Comparison of ENCODE assay signal across 10 cellular contexts in the genomic region with DNA sequence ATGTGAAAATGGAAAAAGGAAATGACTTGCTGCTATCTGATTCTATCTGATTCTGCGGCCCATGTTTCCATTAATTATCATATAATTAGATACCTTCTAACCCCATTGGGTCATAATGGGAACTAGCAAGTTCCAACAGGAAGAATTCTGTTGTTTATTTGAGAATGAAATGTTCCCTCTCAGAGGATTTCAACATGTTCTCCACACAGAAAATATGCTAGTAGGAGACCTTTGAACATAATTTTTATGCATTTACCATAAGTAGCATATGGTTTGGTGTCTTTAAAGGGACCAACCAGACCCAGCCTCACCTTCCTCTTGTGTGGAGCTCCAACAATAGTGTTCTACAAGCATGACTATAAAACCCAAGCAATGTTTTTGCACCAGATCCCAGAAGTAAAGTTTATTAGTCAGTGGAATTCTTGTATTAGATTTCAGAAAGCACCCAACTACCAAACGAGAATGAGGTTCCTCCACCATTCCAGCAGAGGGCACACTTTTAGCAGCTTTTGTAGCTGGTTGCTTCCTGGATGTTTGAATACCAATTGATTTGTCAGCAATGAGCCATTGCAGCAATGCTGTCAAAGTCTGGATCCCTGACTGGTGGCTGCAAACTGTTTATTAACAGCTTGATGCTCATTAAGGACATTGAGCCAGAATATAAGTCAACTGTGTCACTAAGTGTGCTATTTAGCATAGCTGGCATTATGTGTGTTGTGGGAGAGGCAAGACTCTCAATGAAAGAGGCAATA.
DNase-seq lines count a peak whose midpoint lies in the region; ATAC-seq and TF ChIP-seq lines count a peak whose summit lies in the region.
"Had no signal": no experiment of that assay in that cellular context is flagged by ENCODE, and none has a peak within 500 bp of the region (broad histone marks: within the 10 kb centered on the region; RNA-seq: fewer than 3 reads in every experiment).

No MANE protein-coding gene starts in this region.

- intact Hi-C loops in left ventricle myocardium inferior (cut with micrococcal nuclease) (no loop called here), left ventricle myocardium superior (cut with micrococcal nuclease) (no loop called here), IMR-90 (cut with micrococcal nuclease) (loop anchor here (1.0 to 5.0 kb wide), 3 partner anchors 56 to 218 kb away; no protein-coding TSS in a partner anchor)
- intact Hi-C loops in naive thymus-derived CD4-positive, alpha-beta T cell (cut with micrococcal nuclease): loop anchor here (1.0 to 5.0 kb wide), 4 partner anchors 123 to 399 kb away; no protein-coding TSS in a partner anchor

- CTCF ChIA-PET in IMR-90 (lab: Yijun Ruan, JAX) (interaction anchor here (0.8 to 2.4 kb wide), 10 partner anchors 9 to 128 kb away, joined by 3 to 9 read pairs (median 4); no protein-coding TSS in a partner anchor), SK-N-SH (lab: Yijun Ruan, JAX) (interaction anchor here (0.6 to 3.0 kb wide), 12 partner anchors 12 to 257 kb away, joined by 3 to 26 read pairs (median 3); no protein-coding TSS in a partner anchor)
- CTCF ChIA-PET in naive thymus-derived CD4-positive, alpha-beta T cell (lab: Charles Lee): interaction anchor here (0.6 to 0.8 kb wide), 3 partner anchors 9 to 365 kb away, joined by 3 read pairs; no protein-coding TSS in a partner anchor

- H3K4me3 ChIP-seq in left ventricle myocardium inferior (no peak overlapping the region), IMR-90 (ENCODE audit: insufficient read depth, low read depth, low read length) (no peak overlapping the region), SK-N-SH (ENCODE audit: low read depth in 2 of 2, low read length in 1 of 2) (no peak overlapping the region; a peak in 1 of 4 replicates)
- no peak overlapping the region for H3K4me3 ChIP-seq in naive thymus-derived CD4-positive, alpha-beta T cell (ENCODE audit: low read length)

- H3K9me3 ChIP-seq in left ventricle myocardium inferior (replicated peaks): no peaks in the 10 kb centered on the region
- H3K9me3 ChIP-seq in IMR-90 (ENCODE audit: control insufficient read depth, insufficient read depth, low read length): no peaks in the 10 kb centered on the region
- no peaks in the 10 kb centered on the region for H3K9me3 ChIP-seq in SK-N-SH
- no peaks in the 10 kb centered on the region for H3K9me3 ChIP-seq in naive thymus-derived CD4-positive, alpha-beta T cell (ENCODE audit: control insufficient read depth in 2 of 3, low read length in 3 of 3)

- H3K18ac ChIP-seq in IMR-90 (ENCODE audit: low read depth, low read length): no peak overlapping the region; the same call in 1 of the 2 replicates

- no TSS peak for BruUV-seq in IMR-90 (replicated peaks; lab: Mats Ljungman, UMichigan)

- no peaks in the 10 kb centered on the region for H3K36me3 Mint-ChIP-seq in naive thymus-derived CD4-positive, alpha-beta T cell
- H3K36me3 Mint-ChIP-seq: naive B cell had no signal

- peaks cover 27% of the 10 kb centered on the region for H3K79me2 ChIP-seq in SK-N-SH (ENCODE audit: insufficient read depth)

- TF ChIP-seq POLR2A in IMR-90 (IDR thresholded peaks at IDR 0.05; ENCODE audit: low read depth, low read length): peak; percentile 44; the same call in 1 of the 2 replicates

- peak overlapping the region; percentile 70; the same call in 1 of the 2 replicates for H2AK5ac ChIP-seq in IMR-90 (ENCODE audit: low read depth, low read length)

- peak overlapping the region in 1 of 2 experiments; percentile 58; a peak in 1 of 4 replicates for H4K8ac ChIP-seq in IMR-90 (ENCODE audit: low read depth in 2 of 2, low read length in 2 of 2)

- ATAC-seq in left ventricle myocardium superior: no peak
- peak; percentile 91 for ATAC-seq in IMR-90 (ENCODE audit: low read depth)
- peak; percentile 50 for ATAC-seq in naive thymus-derived CD4-positive, alpha-beta T cell

- H3F3A ChIP-seq in SK-N-SH (replicated peaks; ENCODE audit: insufficient read depth): peaks cover 5% of the 10 kb centered on the region

- TF ChIP-seq CTCF in left ventricle myocardium inferior (IDR thresholded peaks at IDR 0.05; ENCODE audit: borderline replicate concordance) (peak; percentile 58), IMR-90 (conservative IDR thresholded peaks at IDR 0.05; ENCODE audit: low read depth, low read length) (peak; percentile 84), SK-N-SH (IDR thresholded peaks at IDR 0.05) (peak; percentile 79)

- no peak overlapping the region for H3K23ac ChIP-seq in IMR-90 (ENCODE audit: low read depth, low read length)

- H2AK9ac ChIP-seq in IMR-90 (replicated peaks; ENCODE audit: low read depth, low read length, poor library complexity): no peak overlapping the region

- H3K9me1 ChIP-seq in IMR-90 (ENCODE audit: insufficient read depth, low read length): peaks cover 2% of the 10 kb centered on the region; the same call in 1 of the 2 replicates

- WGBS in IMR-90 (ENCODE audit: extremely low coverage in 2 of 2, insufficient read length in 1 of 2), 2 experiments: no CpG with 5 or more reads among the region's 2 CpGs
- WGBS in SK-N-SH (ENCODE audit: low lambda C conversion rate): 33% methylated on average over 2 of the region's 2 CpGs

- H3K9ac ChIP-seq in IMR-90 (ENCODE audit: low read depth, low read length) (no peak overlapping the region), SK-N-SH (no peak overlapping the region)

- TF ChIP-seq RAD21 in IMR-90 (IDR thresholded peaks at IDR 0.05; ENCODE audit: low read length): peak; percentile 91
- TF ChIP-seq RAD21 in SK-N-SH (IDR thresholded peaks at IDR 0.05; ENCODE audit: low read length): peak; percentile 67

- H4K20me1 ChIP-seq in IMR-90 (ENCODE audit: insufficient read depth, low read length) (no peaks in the 10 kb centered on the region), SK-N-SH (ENCODE audit: insufficient read depth) (no peaks in the 10 kb centered on the region)

- no peak overlapping the region for H3K4me3 Mint-ChIP-seq in naive thymus-derived CD4-positive, alpha-beta T cell
- H3K4me3 Mint-ChIP-seq: IgD-negative memory B cell, naive B cell had no signal

- H3K79me1 ChIP-seq in IMR-90 (ENCODE audit: low read depth in 1 of 2, low read length in 2 of 2): peaks cover 0 to 3% of the 10 kb centered on the region in 2 experiments; a peak in 1 of 4 replicates

- H3K14ac ChIP-seq in IMR-90 (replicated peaks; ENCODE audit: low read depth, low read length): peak overlapping the region; percentile 49; the same call in 1 of the 2 replicates

- H2BK5ac ChIP-seq in IMR-90 (ENCODE audit: low read depth, low read length, poor library complexity, severe bottlenecking): peak overlapping the region; percentile 59

- H2BK120ac ChIP-seq in IMR-90 (ENCODE audit: low read depth, low read length): peak overlapping the region; percentile 41; the same call in 1 of the 2 replicates

- peaks cover 0 to 4% (median 0%) of the 10 kb centered on the region in 11 donors for H3K9me3 Mint-ChIP-seq in naive thymus-derived CD4-positive, alpha-beta T cell

- H3K4me2 ChIP-seq in IMR-90 (ENCODE audit: low read depth, low read length): peak overlapping the region; percentile 57; the same call in 1 of the 2 replicates
- H3K4me2 ChIP-seq in SK-N-SH: no peak overlapping the region

- H3K27ac ChIP-seq in left ventricle myocardium inferior (replicated peaks) (no peak overlapping the region), IMR-90 (ENCODE audit: insufficient read depth, low read length) (no peak overlapping the region), SK-N-SH (ENCODE audit: low read depth in 2 of 2, low read length in 1 of 2) (peak overlapping the region in 1 of 2 experiments; percentile 49; a peak in 1 of 4 replicates)
- H3K27ac ChIP-seq in naive thymus-derived CD4-positive, alpha-beta T cell (ENCODE audit: low read depth, low read length): no peak overlapping the region

- dilution Hi-C loops in IMR-90 (cut with HindIII; ENCODE audit: low sequenced_read_pairs, unreplicated experiment): no loop called here

- H3K4me1 Mint-ChIP-seq in naive thymus-derived CD4-positive, alpha-beta T cell: no peaks in the 10 kb centered on the region
- H3K4me1 Mint-ChIP-seq: naive B cell had no signal

- POLR2A ChIA-PET in IMR-90 (lab: Charles Lee; ENCODE audit: unreplicated experiment) (no interaction called here), SK-N-SH (lab: Yijun Ruan, JAX) (no interaction called here)
- POLR2A ChIA-PET in naive thymus-derived CD4-positive, alpha-beta T cell (lab: Charles Lee): no interaction called here

- H2BK20ac ChIP-seq in IMR-90 (ENCODE audit: low read depth, low read length): peak overlapping the region; percentile 73; the same call in 1 of the 2 replicates

- H4K5ac ChIP-seq in IMR-90 (ENCODE audit: low read depth, low read length): no peak overlapping the region

- H3K9me2 ChIP-seq in SK-N-SH: no peaks in the 10 kb centered on the region

- in situ Hi-C loops in IMR-90 (cut with MboI; ENCODE audit: low sequenced_read_pairs): loop anchor here (5.0 to 10.0 kb wide), 2 partner anchors 53 to 116 kb away; no protein-coding TSS in a partner anchor

- no peak for TF ChIP-seq EP300 in SK-N-SH (IDR thresholded peaks at IDR 0.05; ENCODE audit: borderline replicate concordance in 1 of 2, low read depth in 1 of 2, low read length in 1 of 2)

- H3K36me3 ChIP-seq in left ventricle myocardium inferior (no peaks in the 10 kb centered on the region), IMR-90 (ENCODE audit: control insufficient read depth, insufficient read depth, low read length) (no peaks in the 10 kb centered on the region), SK-N-SH (replicated peaks in 1 of 2; ENCODE audit: control insufficient read depth in 1 of 2, insufficient read depth in 2 of 2, low read length in 1 of 2) (peaks cover 0 to 8% of the 10 kb centered on the region in 2 experiments)
- no peaks in the 10 kb centered on the region for H3K36me3 ChIP-seq in naive thymus-derived CD4-positive, alpha-beta T cell (ENCODE audit: control insufficient read depth in 2 of 3, insufficient read depth in 3 of 3, low read length in 3 of 3)

- H3K27ac Mint-ChIP-seq in naive thymus-derived CD4-positive, alpha-beta T cell: no peak overlapping the region
- H3K27ac Mint-ChIP-seq: IgD-negative memory B cell, naive B cell had no signal

- H2BK15ac ChIP-seq in IMR-90 (ENCODE audit: low read depth, low read length): no peak overlapping the region

- H3K27me3 Mint-ChIP-seq in naive thymus-derived CD4-positive, alpha-beta T cell: peaks cover 0 to 20% (median 8%) of the 10 kb centered on the region in 5 donors
- H3K27me3 Mint-ChIP-seq: IgD-negative memory B cell, naive B cell had no signal

- H3K56ac ChIP-seq in IMR-90 (ENCODE audit: extremely low read depth, insufficient read depth, low read length): no peak overlapping the region

- H3K27me3 ChIP-seq in left ventricle myocardium inferior (ENCODE audit: low read depth): peaks cover under 1% of the 10 kb centered on the region
- H3K27me3 ChIP-seq in IMR-90 (ENCODE audit: control insufficient read depth, insufficient read depth, low read length): no peaks in the 10 kb centered on the region
- H3K27me3 ChIP-seq in SK-N-SH (ENCODE audit: insufficient read depth): no peaks in the 10 kb centered on the region
- no peaks in the 10 kb centered on the region for H3K27me3 ChIP-seq in naive thymus-derived CD4-positive, alpha-beta T cell (ENCODE audit: control insufficient read depth in 2 of 2, insufficient read depth in 2 of 2, low read length in 2 of 2)

- H3K4me1 ChIP-seq in left ventricle myocardium inferior (no peaks in the 10 kb centered on the region), IMR-90 (ENCODE audit: control insufficient read depth, insufficient read depth, low read length) (peaks cover 2% of the 10 kb centered on the region; the same call in 1 of the 2 replicates), SK-N-SH (ENCODE audit: control insufficient read depth in 1 of 2, insufficient read depth in 2 of 2, low read depth in 1 of 2, low read length in 1 of 2) (0 out of 4 replicates have a peak, but pooled peaks cover 0 to 3% of the 10 kb centered on the region in 2 experiments)
- H3K4me1 ChIP-seq in naive thymus-derived CD4-positive, alpha-beta T cell (ENCODE audit: control insufficient read depth in 2 of 2, insufficient read depth in 2 of 2, low read length in 2 of 2): no peaks in the 10 kb centered on the region

- H4K91ac ChIP-seq in IMR-90 (ENCODE audit: insufficient read depth, low read depth, low read length): 0 out of 2 replicates have a peak overlapping the region, but pooled peaks have one; percentile 5

- peak overlapping the region; percentile 81 for H2AFZ ChIP-seq in IMR-90 (replicated peaks; ENCODE audit: low read length, poor library complexity)
- no peak overlapping the region for H2AFZ ChIP-seq in SK-N-SH (ENCODE audit: low read depth)

- DNase-seq in left ventricle myocardium inferior: no peak
- no peak for DNase-seq in left ventricle myocardium superior
- peak; percentile 26 for DNase-seq in H4 (ENCODE audit: low spot score)
- peak; percentile 81 for DNase-seq in IMR-90
- peak; percentile 27 for DNase-seq in SK-N-SH
- DNase-seq in dermis microvascular lymphatic vessel endothelial cell (ENCODE audit: low read depth in 2 of 2): peak; percentile 29 to 70
- DNase-seq in naive thymus-derived CD4-positive, alpha-beta T cell: peak in 6 of 9 donors; percentile 4 to 30 (median 13)
- DNase-seq in cerebellum (ENCODE audit: low spot score): no peak
- DNase-seq: naive B cell had no signal

- H3K4ac ChIP-seq in IMR-90 (ENCODE audit: low read depth, low read length): peak overlapping the region; percentile 49; the same call in 1 of the 2 replicates

Comparison
In these comparisons a context has a peak if more than half of its experiments do, and no peak if none do; other contexts are left out.
1. DNase-seq: peak in H4 (single experiment), IMR-90 (single experiment), SK-N-SH (single experiment), dermis microvascular lymphatic vessel endothelial cell (2 of 2) and naive thymus-derived CD4-positive, alpha-beta T cell (6 of 9); none in left ventricle myocardium inferior (single experiment), left ventricle myocardium superior (single experiment) and cerebellum (single experiment).
2. intact Hi-C loops: an anchor here in IMR-90 (1.0 to 5.0 kb wide) and naive thymus-derived CD4-positive, alpha-beta T cell (1.0 to 5.0 kb wide); none called in left ventricle myocardium inferior and left ventricle myocardium superior.
3. Peak in every context shown above with its lines, with median percentiles within 50 percentile points of each other: CTCF ChIP-seq.